In genomic region chr20:18496740-18497592, GRCh38 we compare ENCODE assay signal across 8 cellular contexts. TPM values are rescaled to one million over a fixed set of nuclear protein-coding genes. Genes with fewer than 3 reads are reported as not detected.
DNase-seq lines count a peak whose midpoint lies in the region; ATAC-seq and TF ChIP-seq lines count a peak whose summit lies in the region.

TSS of gene RBBP9 (minus strand) at chr20:18497225. CDS start at chr20:18497167, 58 bp downstream.

- peak within 1 kb of the TSS; percentile 32 to 93 (median 92) for H3K27ac Mint-ChIP-seq in CD4-positive, CD25-positive, alpha-beta regulatory T cell
- peak within 1 kb of the TSS; percentile 90 for H3K27ac Mint-ChIP-seq in activated CD8-positive, alpha-beta T cell treated with anti-CD3 and anti-CD28 coated beads for 36 hours

- TF ChIP-seq CTCF in activated CD8-positive, alpha-beta T cell treated with anti-CD3 and anti-CD28 coated beads for 36 hours (IDR thresholded peaks at IDR 0.05) = no peak
- no peak for TF ChIP-seq CTCF in lung (IDR thresholded peaks at IDR 0.05; ENCODE audit: control extremely low read depth, extremely low read depth)

- peak within 1 kb of the TSS; percentile 93 to 97 (median 96) for H3K4me3 Mint-ChIP-seq in CD4-positive, CD25-positive, alpha-beta regulatory T cell
- peak within 1 kb of the TSS; percentile 99 for H3K4me3 Mint-ChIP-seq in activated CD8-positive, alpha-beta T cell treated with anti-CD3 and anti-CD28 coated beads for 36 hours

- H3K4me1 ChIP-seq in CD4-positive, CD25-positive, alpha-beta regulatory T cell (ENCODE audit: control insufficient read depth, insufficient read depth, low read length, poor library complexity, severe bottlenecking) = peaks cover 17% of the 10 kb centered on the region
- H3K4me1 ChIP-seq in ectodermal cell (ENCODE audit: control insufficient read depth, insufficient read depth, low read length) = peaks cover 9% of the 10 kb centered on the region
- H3K4me1 ChIP-seq in lung (ENCODE audit: control insufficient read depth in 2 of 2, insufficient read depth in 2 of 2, low read length in 2 of 2) = no peaks in the 10 kb centered on the region

- peak; percentile 57 to 84 (median 65) for DNase-seq in CD4-positive, CD25-positive, alpha-beta regulatory T cell
- DNase-seq in NCI-H82 (lab: John Stamatoyannopoulos, UW) (peak; percentile 93), lung (ENCODE audit: low spot score) (peak; percentile 88)
- peak; percentile 86 for DNase-seq in activated CD8-positive, alpha-beta T cell treated with anti-CD3 and anti-CD28 coated beads for 36 hours
- DNase-seq in stimulated activated CD4-positive, alpha-beta T cell treated with anti-CD3 and anti-CD28 coated beads, TNF-alpha, amount 100 ng/mL, for 24 hours (ENCODE audit: low read depth in 3 of 3) = peak; percentile 52 to 81 (median 67)

- POLR2A ChIA-PET in activated CD8-positive, alpha-beta T cell treated with anti-CD3 and anti-CD28 coated beads for 36 hours (lab: Charles Lee) = interaction anchor here (0.6 to 4.1 kb wide), 7 partner anchors 9 to 70 kb away, joined by 3 to 43 read pairs (median 4); partner anchors contain the start of genes DZANK1, POLR3F, SEC23B and SMIM26

- H3K27me3 ChIP-seq in CD4-positive, CD25-positive, alpha-beta regulatory T cell (ENCODE audit: control insufficient read depth, insufficient read depth, low read length) = no peaks in the 10 kb centered on the region
- no peaks in the 10 kb centered on the region for H3K27me3 ChIP-seq in ectodermal cell (ENCODE audit: control insufficient read depth, insufficient read depth, low read length, poor library complexity, severe bottlenecking)
- no peaks in the 10 kb centered on the region for H3K27me3 ChIP-seq in lung (ENCODE audit: control insufficient read depth, insufficient read depth)

- intact Hi-C loops in activated CD8-positive, alpha-beta T cell treated with anti-CD3 and anti-CD28 coated beads for 36 hours (cut with micrococcal nuclease) = no loop called here

- H3K9me3 Mint-ChIP-seq in CD4-positive, CD25-positive, alpha-beta regulatory T cell = no peaks in the 10 kb centered on the region
- no peaks in the 10 kb centered on the region for H3K9me3 Mint-ChIP-seq in activated CD8-positive, alpha-beta T cell treated with anti-CD3 and anti-CD28 coated beads for 36 hours

- ATAC-seq in CD4-positive, CD25-positive, alpha-beta regulatory T cell (ENCODE audit: low read depth in 2 of 2) = peak; percentile 97
- peak; percentile 91 for ATAC-seq in GM19372 (IDR thresholded peaks at IDR 0.05; ENCODE audit: low read depth, unreplicated experiment)
- peak; percentile 98 for ATAC-seq in HG03521 (IDR thresholded peaks at IDR 0.05; ENCODE audit: unreplicated experiment)
- ATAC-seq in activated CD8-positive, alpha-beta T cell treated with anti-CD3 and anti-CD28 coated beads for 36 hours = peak; percentile 99
- peak; percentile 99 for ATAC-seq in lung (ENCODE audit: insufficient read depth, low FRiP score)

- CTCF ChIA-PET in activated CD8-positive, alpha-beta T cell treated with anti-CD3 and anti-CD28 coated beads for 36 hours (lab: Charles Lee) = interaction anchor here (0.8 to 4.1 kb wide), 6 partner anchors 10 to 594 kb away, joined by 3 to 33 read pairs (median 4); partner anchors contain the start of genes DZANK1, POLR3F and SEC23B

- H3K36me3 Mint-ChIP-seq in CD4-positive, CD25-positive, alpha-beta regulatory T cell = peaks cover 13% of the 10 kb centered on the region
- peaks cover 5% of the 10 kb centered on the region for H3K36me3 Mint-ChIP-seq in activated CD8-positive, alpha-beta T cell treated with anti-CD3 and anti-CD28 coated beads for 36 hours (ENCODE audit: low read depth)

- peak within 1 kb of the TSS; percentile 81 for H3K4me3 ChIP-seq in CD4-positive, CD25-positive, alpha-beta regulatory T cell (ENCODE audit: low read depth, low read length)
- H3K4me3 ChIP-seq in ectodermal cell (ENCODE audit: insufficient read depth, low read depth, low read length) (peak within 1 kb of the TSS; percentile 89), lung (peak within 1 kb of the TSS; percentile 81)

- H3K27ac ChIP-seq in CD4-positive, CD25-positive, alpha-beta regulatory T cell (ENCODE audit: insufficient read depth, low read length, poor library complexity, severe bottlenecking) = peak within 1 kb of the TSS; percentile 74
- H3K27ac ChIP-seq in ectodermal cell (ENCODE audit: insufficient read depth, low read depth, low read length, poor library complexity, severe bottlenecking) (peak within 1 kb of the TSS; percentile 86), lung (ENCODE audit: low read depth in 1 of 2, low read length in 1 of 2) (peak within 1 kb of the TSS; percentile 17 to 44)

- no peaks in the 10 kb centered on the region for H3K9me3 ChIP-seq in CD4-positive, CD25-positive, alpha-beta regulatory T cell (ENCODE audit: control insufficient read depth in 2 of 2, low read length in 2 of 2)
- H3K9me3 ChIP-seq in ectodermal cell (ENCODE audit: control insufficient read depth, low read length) (no peaks in the 10 kb centered on the region), lung (ENCODE audit: control insufficient read depth in 2 of 2, insufficient read depth in 1 of 2, low read length in 1 of 2) (no peaks in the 10 kb centered on the region)

- peaks cover 12% of the 10 kb centered on the region for H3K36me3 ChIP-seq in CD4-positive, CD25-positive, alpha-beta regulatory T cell (ENCODE audit: control insufficient read depth, insufficient read depth, low read length)
- H3K36me3 ChIP-seq in ectodermal cell (ENCODE audit: control insufficient read depth, insufficient read depth, low read length) (peaks cover 13% of the 10 kb centered on the region), lung (ENCODE audit: control insufficient read depth in 2 of 2, insufficient read depth in 2 of 2, low read length in 2 of 2) (peaks cover 4 to 6% of the 10 kb centered on the region in 2 donors)

- H3K4me1 Mint-ChIP-seq in CD4-positive, CD25-positive, alpha-beta regulatory T cell = peaks cover 11 to 18% (median 15%) of the 10 kb centered on the region in 4 donors
- peaks cover 11% of the 10 kb centered on the region for H3K4me1 Mint-ChIP-seq in activated CD8-positive, alpha-beta T cell treated with anti-CD3 and anti-CD28 coated beads for 36 hours (ENCODE audit: low read depth)

- no peaks in the 10 kb centered on the region for H3K27me3 Mint-ChIP-seq in CD4-positive, CD25-positive, alpha-beta regulatory T cell
- H3K27me3 Mint-ChIP-seq in activated CD8-positive, alpha-beta T cell treated with anti-CD3 and anti-CD28 coated beads for 36 hours = no peaks in the 10 kb centered on the region

- 0 to 4% methylated on average over 29 to 31 of the region's 31 CpGs for WGBS in ectodermal cell, 2 experiments
- 0 to 4% methylated on average over 31 of the region's 31 CpGs for WGBS in lung, 2 donors

RNA-seq across cellular contexts. Expression of gene RBBP9, which starts in this region (rescaled TPM):
- total RNA-seq in CD4-positive, CD25-positive, alpha-beta regulatory T cell = 6.5 TPM
- 10 to 100 TPM in 1 of 4 donors, 1 to 10 TPM in 3; 8.1 to 10.1 (median 9.2) TPM for polyA plus RNA-seq in CD4-positive, CD25-positive, alpha-beta regulatory T cell
- total RNA-seq in activated CD8-positive, alpha-beta T cell treated with anti-CD3 and anti-CD28 coated beads for 36 hours = 10 to 100 TPM; 15.8 to 17.5 TPM
- polyA plus RNA-seq in ectodermal cell (2013, experiment 1 of 4) = 26.6 TPM
- polyA plus RNA-seq in ectodermal cell (2013, experiment 2 of 4) = 31.5 TPM
- polyA plus RNA-seq in ectodermal cell (2013, experiment 3 of 4) = 25.3 TPM
- 29.7 TPM for polyA plus RNA-seq in ectodermal cell (2013, experiment 4 of 4)
- 10 to 100 TPM; 13.1 to 19.3 TPM for total RNA-seq in lung
- polyA plus RNA-seq in lung = 1 to 10 TPM; 6.3 to 7.5 TPM

Comparison
In these comparisons a context has a peak if more than half of its experiments do, and no peak if none do; other contexts are left out.
1. Peak in every context shown above with its lines: DNase-seq, ATAC-seq, H3K4me3 ChIP-seq and H3K27ac ChIP-seq.
2. H3K27ac ChIP-seq: peak in every context shown above with its lines; median percentile 86 in ectodermal cell; 74 in CD4-positive, CD25-positive, alpha-beta regulatory T cell; 30 in lung.